ENCODE assay signal across 8 cellular contexts in genomic region chr2:191376981-191377629, GRCh38.
DNase-seq lines count a peak whose midpoint lies in the region; ATAC-seq and TF ChIP-seq lines count a peak whose summit lies in the region.

No MANE protein-coding gene starts in this region.

- H3K4me3 ChIP-seq in RWPE2 (ENCODE audit: severe bottlenecking) (no peak overlapping the region), fibroblast of mammary gland (ENCODE audit: control insufficient read depth, low read depth, low read length) (no peak overlapping the region)

- H3K9me3 ChIP-seq in RWPE2 (ENCODE audit: severe bottlenecking) = no peaks in the 10 kb centered on the region

- H3K27ac Mint-ChIP-seq in activated CD4-positive, alpha-beta memory T cell treated with anti-CD3 and anti-CD28 coated beads for 36 hours = no peak overlapping the region
- no peak overlapping the region for H3K27ac Mint-ChIP-seq in activated CD4-positive, alpha-beta memory T cell treated with anti-CD3 and anti-CD28 coated beads, Interleukin-2, amount 10 ng/mL, durations not matched to agents 7 days and 5 days

- peaks cover 8% of the 10 kb centered on the region for H3K4me1 Mint-ChIP-seq in activated CD4-positive, alpha-beta memory T cell treated with anti-CD3 and anti-CD28 coated beads for 36 hours (ENCODE audit: low read depth)
- H3K4me1 Mint-ChIP-seq in activated CD4-positive, alpha-beta memory T cell treated with anti-CD3 and anti-CD28 coated beads, Interleukin-2, amount 10 ng/mL, durations not matched to agents 7 days and 5 days = peaks cover 4% of the 10 kb centered on the region

- intact Hi-C loops in activated CD4-positive, alpha-beta memory T cell treated with anti-CD3 and anti-CD28 coated beads for 36 hours (cut with micrococcal nuclease) = loop anchor here (10.0 kb wide), 1 partner anchor 322 kb away; no protein-coding TSS in a partner anchor

- CTCF ChIA-PET in activated CD4-positive, alpha-beta memory T cell treated with anti-CD3 and anti-CD28 coated beads for 36 hours (lab: Charles Lee) = no interaction called here
- CTCF ChIA-PET in activated CD4-positive, alpha-beta memory T cell treated with anti-CD3 and anti-CD28 coated beads, Interleukin-2, amount 10 ng/mL, durations not matched to agents 7 days and 5 days (lab: Charles Lee) = no interaction called here

- peaks cover 31% of the 10 kb centered on the region for H3K4me1 ChIP-seq in RWPE2 (ENCODE audit: insufficient read depth, poor library complexity, severe bottlenecking)

- no peaks in the 10 kb centered on the region for H3K27me3 ChIP-seq in RWPE2 (ENCODE audit: insufficient read depth, poor library complexity, severe bottlenecking)

- no peaks in the 10 kb centered on the region for H3K36me3 Mint-ChIP-seq in activated CD4-positive, alpha-beta memory T cell treated with anti-CD3 and anti-CD28 coated beads for 36 hours
- H3K36me3 Mint-ChIP-seq in activated CD4-positive, alpha-beta memory T cell treated with anti-CD3 and anti-CD28 coated beads, Interleukin-2, amount 10 ng/mL, durations not matched to agents 7 days and 5 days (ENCODE audit: low read depth) = no peaks in the 10 kb centered on the region

- H3K9me3 Mint-ChIP-seq in activated CD4-positive, alpha-beta memory T cell treated with anti-CD3 and anti-CD28 coated beads for 36 hours = no peaks in the 10 kb centered on the region
- no peaks in the 10 kb centered on the region for H3K9me3 Mint-ChIP-seq in activated CD4-positive, alpha-beta memory T cell treated with anti-CD3 and anti-CD28 coated beads, Interleukin-2, amount 10 ng/mL, durations not matched to agents 7 days and 5 days

- POLR2A ChIA-PET in activated CD4-positive, alpha-beta memory T cell treated with anti-CD3 and anti-CD28 coated beads for 36 hours (lab: Charles Lee) = no interaction called here
- POLR2A ChIA-PET in activated CD4-positive, alpha-beta memory T cell treated with anti-CD3 and anti-CD28 coated beads, Interleukin-2, amount 10 ng/mL, durations not matched to agents 7 days and 5 days (lab: Charles Lee) = no interaction called here

- ATAC-seq in HG03097 (IDR thresholded peaks at IDR 0.05; ENCODE audit: low FRiP score, unreplicated experiment) (peak; percentile 73), RWPE2 (ENCODE audit: low read depth) (peak; percentile 98)

- peaks cover 1% of the 10 kb centered on the region for H3K27me3 Mint-ChIP-seq in activated CD4-positive, alpha-beta memory T cell treated with anti-CD3 and anti-CD28 coated beads for 36 hours
- peaks cover 2% of the 10 kb centered on the region for H3K27me3 Mint-ChIP-seq in activated CD4-positive, alpha-beta memory T cell treated with anti-CD3 and anti-CD28 coated beads, Interleukin-2, amount 10 ng/mL, durations not matched to agents 7 days and 5 days

- H3K27ac ChIP-seq in RWPE2 (ENCODE audit: poor library complexity, severe bottlenecking) = peak overlapping the region; percentile 90

- no peak for TF ChIP-seq CTCF in RWPE2 (IDR thresholded peaks at IDR 0.05; ENCODE audit: poor library complexity, severe bottlenecking)
- no peak for TF ChIP-seq CTCF in fibroblast of mammary gland (conservative IDR thresholded peaks at IDR 0.05; ENCODE audit: control insufficient read depth, insufficient read depth, low read depth, low read length)

- peaks cover 83% of the 10 kb centered on the region for H3K36me3 ChIP-seq in RWPE2 (ENCODE audit: low read depth)

- no peak overlapping the region for H3K4me3 Mint-ChIP-seq in activated CD4-positive, alpha-beta memory T cell treated with anti-CD3 and anti-CD28 coated beads for 36 hours
- no peak overlapping the region for H3K4me3 Mint-ChIP-seq in activated CD4-positive, alpha-beta memory T cell treated with anti-CD3 and anti-CD28 coated beads, Interleukin-2, amount 10 ng/mL, durations not matched to agents 7 days and 5 days

- peak; percentile 53 for DNase-seq in activated CD4-positive, alpha-beta memory T cell treated with anti-CD3 and anti-CD28 coated beads for 36 hours
- no peak for DNase-seq in activated CD4-positive, alpha-beta memory T cell treated with anti-CD3 and anti-CD28 coated beads, Interleukin-2, amount 10 ng/mL, durations not matched to agents 7 days and 5 days
- DNase-seq in RWPE2 (ENCODE audit: low spot score) (peak; percentile 79), fibroblast of mammary gland (ENCODE audit: low read depth) (peak; percentile 93), occipital lobe (lab: John Stamatoyannopoulos, UW) (peak; percentile 63), NCI-H2196 (lab: John Stamatoyannopoulos, UW; ENCODE audit: unreplicated experiment) (no peak), NCI-H774 (lab: John Stamatoyannopoulos, UW) (no peak)

Comparison
In these comparisons a context has a peak if more than half of its experiments do, and no peak if none do; other contexts are left out.
1. DNase-seq: peak in activated CD4-positive, alpha-beta memory T cell treated with anti-CD3 and anti-CD28 coated beads for 36 hours (single experiment), RWPE2 (single experiment), fibroblast of mammary gland (single experiment) and occipital lobe (single experiment); none in activated CD4-positive, alpha-beta memory T cell treated with anti-CD3 and anti-CD28 coated beads, Interleukin-2, amount 10 ng/mL, durations not matched to agents 7 days and 5 days (single experiment), NCI-H2196 (single experiment) and NCI-H774 (single experiment).